ENCODE assay signal across 8 cellular contexts in the genomic region with DNA sequence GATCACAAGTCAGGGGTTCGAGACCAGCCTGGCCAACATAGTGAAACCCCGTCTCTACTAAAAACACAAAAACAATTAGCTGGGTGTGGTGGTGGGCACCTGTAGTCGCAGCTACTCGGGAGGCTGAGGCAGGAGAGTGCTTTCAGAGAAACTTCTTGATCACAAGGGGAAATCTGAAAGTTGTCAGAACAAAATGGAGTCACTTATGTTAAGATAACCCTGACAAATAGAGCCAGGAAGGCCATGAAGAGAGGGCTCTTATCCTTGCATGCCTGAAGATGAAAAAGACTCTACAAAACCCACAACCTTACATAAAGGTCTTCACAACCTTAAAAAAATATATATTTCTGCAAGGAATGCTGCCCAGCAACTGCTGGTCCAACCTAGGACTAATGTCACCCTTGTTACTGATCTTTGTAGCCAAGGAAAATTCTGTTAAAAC. TPM values are rescaled to one million over a fixed set of nuclear protein-coding genes. Genes with fewer than 3 reads are reported as not detected.
DNase-seq lines count a peak whose midpoint lies in the region; ATAC-seq and TF ChIP-seq lines count a peak whose summit lies in the region.

No MANE protein-coding gene starts in this region.

- CTCF ChIA-PET in CD4-positive, alpha-beta memory T cell (lab: Charles Lee; ENCODE audit: partially characterized antibody) = interaction anchor here (2.4 kb wide), 1 partner anchor 9 kb away, joined by 8 read pairs; no protein-coding TSS in a partner anchor

- no peaks in the 10 kb centered on the region for H3K9me3 ChIP-seq in CD4-positive, alpha-beta memory T cell (ENCODE audit: control insufficient read depth in 1 of 2, low read length in 2 of 2)
- H3K9me3 ChIP-seq in OCI-LY1 (ENCODE audit: low read length) = no peaks in the 10 kb centered on the region
- H3K9me3 ChIP-seq in effector memory CD4-positive, alpha-beta T cell (ENCODE audit: control insufficient read depth, low read length) = no peaks in the 10 kb centered on the region
- no peaks in the 10 kb centered on the region for H3K9me3 ChIP-seq in osteoblast (ENCODE audit: low read depth, low read length)

- H3K79me2 ChIP-seq in OCI-LY1 (ENCODE audit: insufficient read depth, low read length) = peaks cover 20% of the 10 kb centered on the region
- H3K79me2 ChIP-seq in osteoblast (ENCODE audit: insufficient read depth, low read length) = peaks cover 21% of the 10 kb centered on the region

- peak overlapping the region; percentile 90 for H3K9ac ChIP-seq in OCI-LY1 (ENCODE audit: low read length)

- H3K4me2 ChIP-seq in OCI-LY1 (ENCODE audit: low read length) (peak overlapping the region; percentile 64), osteoblast (ENCODE audit: insufficient read depth, low read length) (peak overlapping the region; percentile 87)

- H3K27me3 Mint-ChIP-seq in CD4-positive, alpha-beta memory T cell = no peaks in the 10 kb centered on the region

- peaks cover 13% of the 10 kb centered on the region for H3F3A ChIP-seq in OCI-LY1 (ENCODE audit: insufficient read depth, low read length)

- H4K20me1 ChIP-seq in OCI-LY1 (ENCODE audit: insufficient read depth, low read length) (no peaks in the 10 kb centered on the region), osteoblast (ENCODE audit: insufficient read depth, low read length) (no peaks in the 10 kb centered on the region)

- H3K27ac Mint-ChIP-seq in CD4-positive, alpha-beta memory T cell = peak overlapping the region; percentile 89 to 100 (median 94)

- no peaks in the 10 kb centered on the region for H3K36me3 ChIP-seq in CD4-positive, alpha-beta memory T cell (ENCODE audit: insufficient read depth, low read length)
- 0 out of 2 replicates have a peak, but pooled peaks cover 10% of the 10 kb centered on the region for H3K36me3 ChIP-seq in OCI-LY1 (ENCODE audit: insufficient read depth, low read length)
- no peaks in the 10 kb centered on the region for H3K36me3 ChIP-seq in effector memory CD4-positive, alpha-beta T cell (ENCODE audit: control insufficient read depth, insufficient read depth, low read length)
- peaks cover under 1% of the 10 kb centered on the region for H3K36me3 ChIP-seq in osteoblast (ENCODE audit: insufficient read depth, low read length)

- no peaks in the 10 kb centered on the region for H3K9me2 ChIP-seq in OCI-LY1 (ENCODE audit: low read depth, low read length)

- peaks cover 53 to 85% (median 68%) of the 10 kb centered on the region in 4 donors for H3K4me1 Mint-ChIP-seq in CD4-positive, alpha-beta memory T cell

- H3K4me1 ChIP-seq in CD4-positive, alpha-beta memory T cell (ENCODE audit: insufficient read depth, low read length) = peaks cover 84% of the 10 kb centered on the region
- H3K4me1 ChIP-seq in OCI-LY1 (ENCODE audit: insufficient read depth, low read length, severe bottlenecking) (peaks cover 68% of the 10 kb centered on the region), osteoblast (ENCODE audit: insufficient read depth, low read length) (no peaks in the 10 kb centered on the region)
- H3K4me1 ChIP-seq in effector memory CD4-positive, alpha-beta T cell (ENCODE audit: control insufficient read depth, insufficient read depth, low read length, poor library complexity, severe bottlenecking) = peaks cover 51% of the 10 kb centered on the region

- H3K27ac ChIP-seq in CD4-positive, alpha-beta memory T cell (ENCODE audit: low read depth, low read length) = peak overlapping the region; percentile 90
- H3K27ac ChIP-seq in OCI-LY1 (ENCODE audit: low read depth, low read length, poor library complexity, severe bottlenecking) (peak overlapping the region; percentile 93), osteoblast (ENCODE audit: low read depth, low read length) (no peak overlapping the region)
- H3K27ac ChIP-seq in effector memory CD4-positive, alpha-beta T cell (ENCODE audit: insufficient read depth, low read length, poor library complexity, severe bottlenecking) = peak overlapping the region; percentile 93

- POLR2A ChIA-PET in CD4-positive, alpha-beta memory T cell (lab: Charles Lee; ENCODE audit: partially characterized antibody) = interaction anchor here (1.6 to 2.8 kb wide), 4 partner anchors 9 to 76 kb away, joined by 5 to 30 read pairs (median 20); no protein-coding TSS in a partner anchor

- H3K9me3 Mint-ChIP-seq in CD4-positive, alpha-beta memory T cell = no peaks in the 10 kb centered on the region

- no peaks in the 10 kb centered on the region for H3K27me3 ChIP-seq in CD4-positive, alpha-beta memory T cell (ENCODE audit: insufficient read depth, low read length)
- H3K27me3 ChIP-seq in OCI-LY1 (ENCODE audit: insufficient read depth, low read length) (no peaks in the 10 kb centered on the region), osteoblast (ENCODE audit: insufficient read depth, low read length) (no peaks in the 10 kb centered on the region)
- H3K27me3 ChIP-seq in effector memory CD4-positive, alpha-beta T cell (replicated peaks; ENCODE audit: control insufficient read depth, insufficient read depth, low read length, poor library complexity, severe bottlenecking) = no peaks in the 10 kb centered on the region

- H3K36me3 Mint-ChIP-seq in CD4-positive, alpha-beta memory T cell = peaks cover 17 to 27% of the 10 kb centered on the region in 2 donors

- no peak for TF ChIP-seq CTCF in OCI-LY1 (IDR thresholded peaks at IDR 0.05; ENCODE audit: low read length)
- TF ChIP-seq CTCF in osteoblast (IDR thresholded peaks at IDR 0.05; ENCODE audit: extremely low read depth, low read depth, low read length) = no peak

- intact Hi-C loops in CD4-positive, alpha-beta memory T cell (cut with micrococcal nuclease) = no loop called here

- peak overlapping the region; percentile 73 to 99 (median 98) for H3K4me3 Mint-ChIP-seq in CD4-positive, alpha-beta memory T cell

- ATAC-seq in GM19395 (IDR thresholded peaks at IDR 0.05; ENCODE audit: unreplicated experiment) (no peak), HG03469 (IDR thresholded peaks at IDR 0.05; ENCODE audit: unreplicated experiment) (no peak)

- H2AFZ ChIP-seq in OCI-LY1 (ENCODE audit: low read length) (no peak overlapping the region), osteoblast (ENCODE audit: low read length) (peak overlapping the region; percentile 96)

- no peak for DNase-seq in CD4-positive, alpha-beta memory T cell
- no peak for DNase-seq in effector memory CD4-positive, alpha-beta T cell
- DNase-seq in osteoblast (ENCODE audit: insufficient read length, low spot score, missing footprints) = no peak
- no peak for DNase-seq in C1 segment of cervical spinal cord (lab: John Stamatoyannopoulos, UW)
- no peak for DNase-seq in AG08396 (ENCODE audit: low spot score)

- H3K4me3 ChIP-seq in CD4-positive, alpha-beta memory T cell (ENCODE audit: low read length in 2 of 2) = peak overlapping the region; percentile 18 to 49
- H3K4me3 ChIP-seq in OCI-LY1 (ENCODE audit: low read depth, low read length, poor library complexity, severe bottlenecking) (peak overlapping the region; percentile 74), osteoblast (ENCODE audit: insufficient read depth, low read length) (peak overlapping the region; percentile 82)
- peak overlapping the region; percentile 84 for H3K4me3 ChIP-seq in effector memory CD4-positive, alpha-beta T cell (ENCODE audit: insufficient read depth, low read depth, low read length, poor library complexity, severe bottlenecking)

RNA-seq across cellular contexts. Expression of gene CARD8, which starts 1.2 kb away (rescaled TPM):
- 100 to 1,000 TPM; 310 to 316 TPM for total RNA-seq in CD4-positive, alpha-beta memory T cell
- polyA plus RNA-seq in CD4-positive, alpha-beta memory T cell = 10 to 100 TPM; 74.9 to 90.5 TPM
- total RNA-seq in osteoblast = 17.4 and 18.0 TPM in 2 replicates

RNA-seq across cellular contexts. Expression of gene ZNF114, which starts 15.3 kb away (rescaled TPM):
- total RNA-seq in CD4-positive, alpha-beta memory T cell = under 1 TPM in 1 of 2 experiments, not detected in 1; 0.36 TPM
- polyA plus RNA-seq in CD4-positive, alpha-beta memory T cell = not detected
- under 0.01 and 0.29 TPM in 2 replicates for total RNA-seq in osteoblast

Comparison
In these comparisons a context has a peak if more than half of its experiments do, and no peak if none do; other contexts are left out.
1. H3K4me3 ChIP-seq: peak in every context shown above with its lines; median percentile 84 in effector memory CD4-positive, alpha-beta T cell; 82 in osteoblast; 74 in OCI-LY1; 34 in CD4-positive, alpha-beta memory T cell.
2. RNA of gene CARD8, which starts 1.2 kb away (total RNA-seq): 310 to 316 TPM in CD4-positive, alpha-beta memory T cell; 17.4 to 18.0 TPM in osteoblast; every median in the first group is over 10 times any median in the second.